7 cellular contexts compared by ENCODE assay signal in genomic region chr1:108791790-108792189, GRCh38.
"Had no signal": no experiment of that assay in that cellular context is flagged by ENCODE, and none has a peak within 500 bp of the region (broad histone marks: within the 10 kb centered on the region; RNA-seq: fewer than 3 reads in every experiment).

No MANE protein-coding gene starts in this region.

- H3K9ac ChIP-seq: GM23248 had no signal

- FAIRE-seq: HTR-8/SVneo had no signal

- H3K4me3 ChIP-seq: GM23248 had no signal

- H3K27ac ChIP-seq: GM23248 had no signal

- H3K4me3 Mint-ChIP-seq: H9 had no signal

- H3K4me1 Mint-ChIP-seq: H9 had no signal

- H3K27ac Mint-ChIP-seq: H9 had no signal

- DNase-seq: GM23248, GOT3, H9, HCEC 1CT, IMR-90, KBM-7 had no signal

- H2AFZ ChIP-seq: GM23248 had no signal
